ENCODE assay signal across 10 cellular contexts in genomic region chr1:9047019-9047418, GRCh38. TPM values are rescaled to one million over a fixed set of nuclear protein-coding genes. Genes with fewer than 3 reads are reported as not detected.
"Had no signal": no experiment of that assay in that cellular context is flagged by ENCODE, and none has a peak within 500 bp of the region (broad histone marks: within the 10 kb centered on the region; RNA-seq: fewer than 3 reads in every experiment).

No MANE protein-coding gene starts in this region.

- H3K4me3 Mint-ChIP-seq: H9, IgD-negative memory B cell had no signal

- H3K27ac Mint-ChIP-seq: H9, IgD-negative memory B cell had no signal

- H3K27me3 Mint-ChIP-seq: IgD-negative memory B cell had no signal

- H3K9ac ChIP-seq: KMS-11 had no signal

- H3K27ac ChIP-seq: HL-60, KMS-11 had no signal

- H3K4me2 ChIP-seq: KMS-11 had no signal

- H3K9me3 Mint-ChIP-seq: H9, IgD-negative memory B cell had no signal

- FAIRE-seq: HepG2 had no signal

- ATAC-seq: HepG2 had no signal

- DNase-seq: GOT3, H9, HCEC 1CT, KBM-7 had no signal

RNA-seq across cellular contexts. Expression of gene SLC2A7, which starts 20.8 kb away (rescaled TPM):
- total RNA-seq: H4, H9, HepG2, HT1080 had no signal
- polyA plus RNA-seq: HepG2, IgD-negative memory B cell had no signal

RNA-seq across cellular contexts. Expression of gene SLC2A5, which starts 22.4 kb away (rescaled TPM):
- total RNA-seq: H9, HT1080 had no signal
